ENCODE assay signal across 21 cellular contexts in the genomic region with DNA sequence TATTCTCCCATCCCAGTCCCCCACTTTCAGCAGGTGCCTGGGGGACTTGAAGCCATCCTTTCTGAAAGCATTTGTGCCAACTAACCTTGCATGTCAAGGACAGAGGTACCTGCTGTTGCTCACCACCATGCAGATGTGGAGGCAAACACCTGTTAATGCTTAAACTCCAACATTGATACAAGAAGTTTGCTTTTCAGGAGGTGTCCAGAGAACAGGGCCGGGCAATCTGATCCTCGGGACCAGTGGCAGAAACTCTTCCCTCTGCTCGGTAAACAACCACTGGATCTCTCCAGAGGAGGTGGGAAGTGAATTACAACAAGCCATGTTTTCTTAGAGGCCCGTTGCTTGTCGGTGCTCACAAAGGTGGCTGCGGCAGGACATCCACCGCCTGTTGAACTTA. TPM values are rescaled to one million over a fixed set of nuclear protein-coding genes. Genes with fewer than 3 reads are reported as not detected.
"Had no signal": no experiment of that assay in that cellular context is flagged by ENCODE, and none has a peak within 500 bp of the region (broad histone marks: within the 10 kb centered on the region; RNA-seq: fewer than 3 reads in every experiment).

No MANE protein-coding gene starts in this region.

- H3K4me1 Mint-ChIP-seq: activated CD4-positive, alpha-beta T cell treated with anti-CD3 and anti-CD28 coated beads, Interleukin-2, amount 10 ng/mL, durations not matched to agents 7 days and 5 days; activated naive CD8-positive, alpha-beta T cell treated with anti-CD3 and anti-CD28 coated beads, Interleukin-2, amount 50 U/mL, for 24 hours; stimulated activated naive B cell treated with anti-CD40 and anti-IgM and Interleukin-4, amounts not matched to agents 10 μg/mL and 1 μg/mL and 100 μg/mL, for 72 hours had no signal

- H3K36me3 Mint-ChIP-seq: stimulated activated naive B cell treated with anti-CD40 and anti-IgM and Interleukin-4, amounts not matched to agents 10 μg/mL and 1 μg/mL and 100 μg/mL, for 72 hours had no signal

- H3K9me3 Mint-ChIP-seq: activated CD4-positive, alpha-beta T cell treated with anti-CD3 and anti-CD28 coated beads, Interleukin-2, amount 10 ng/mL, durations not matched to agents 7 days and 5 days; activated T-helper 1 cell treated with anti-CD3 and anti-CD28 coated beads, Interleukin-12 subunit alpha, Interleukin-12 subunit beta, Interleukin-2, Interleukin-4 antibody, amounts not matched to agents 30 ng/mL and 10 ng/mL and 1 ng/mL, durations not matched to agents 14 hours and 24 hours and 36 hours had no signal

- DNase-seq: activated CD4-positive, alpha-beta T cell treated with anti-CD3 and anti-CD28 coated beads, Interleukin-2, amount 10 ng/mL, durations not matched to agents 7 days and 5 days; activated CD4-positive, CD25-positive, alpha-beta regulatory T cell treated with anti-CD3 and anti-CD28 coated beads, Interleukin-2, amount 50 U/mL, for 72 hours; activated CD8-positive, alpha-beta T cell treated with anti-CD3 and anti-CD28 coated beads, Interleukin-2, amount 10 ng/mL, durations not matched to agents 7 days and 5 days; activated gamma-delta T cell; activated naive CD4-positive, alpha-beta T cell treated with anti-CD3 and anti-CD28 coated beads, Interleukin-2, amount 50 U/mL, for 16 hours; activated naive CD8-positive, alpha-beta T cell treated with anti-CD3 and anti-CD28 coated beads, Interleukin-2, amount 50 U/mL, for 24 hours; cortex of kidney; effector CD4-positive, alpha-beta T cell; erythroblast; foreskin fibroblast; heart right ventricle; kidney; left ventricle myocardium superior; mammary epithelial cell; nucleus accumbens; stimulated activated CD4-positive, alpha-beta T cell treated with anti-CD3 and anti-CD28 coated beads, Interleukin-2, amount 100 ng/mL, for 48 hours; stimulated activated CD8-positive, alpha-beta memory T cell treated with anti-CD3 and anti-CD28 coated beads, Interleukin-4, amount 100 ng/mL, for 48 hours; stimulated activated naive B cell treated with anti-CD40 and anti-IgM and Interleukin-4, amounts not matched to agents 10 μg/mL and 1 μg/mL and 100 μg/mL, for 72 hours; upper lobe of left lung had no signal

- H3K4me3 Mint-ChIP-seq: activated CD4-positive, alpha-beta T cell treated with anti-CD3 and anti-CD28 coated beads, Interleukin-2, amount 10 ng/mL, durations not matched to agents 7 days and 5 days; activated CD8-positive, alpha-beta T cell treated with anti-CD3 and anti-CD28 coated beads, Interleukin-2, amount 10 ng/mL, durations not matched to agents 7 days and 5 days; activated naive CD8-positive, alpha-beta T cell treated with anti-CD3 and anti-CD28 coated beads, Interleukin-2, amount 50 U/mL, for 24 hours; activated T-helper 1 cell treated with anti-CD3 and anti-CD28 coated beads, Interleukin-12 subunit alpha, Interleukin-12 subunit beta, Interleukin-2, Interleukin-4 antibody, amounts not matched to agents 30 ng/mL and 10 ng/mL and 1 ng/mL, durations not matched to agents 14 hours and 24 hours and 36 hours; stimulated activated naive B cell treated with anti-CD40 and anti-IgM and Interleukin-4, amounts not matched to agents 10 μg/mL and 1 μg/mL and 100 μg/mL, for 72 hours had no signal

- H3K27me3 Mint-ChIP-seq: activated CD4-positive, alpha-beta T cell treated with anti-CD3 and anti-CD28 coated beads, Interleukin-2, amount 10 ng/mL, durations not matched to agents 7 days and 5 days; activated naive CD8-positive, alpha-beta T cell treated with anti-CD3 and anti-CD28 coated beads, Interleukin-2, amount 50 U/mL, for 24 hours; stimulated activated naive B cell treated with anti-CD40 and anti-IgM and Interleukin-4, amounts not matched to agents 10 μg/mL and 1 μg/mL and 100 μg/mL, for 72 hours had no signal

- ATAC-seq: activated CD8-positive, alpha-beta T cell treated with anti-CD3 and anti-CD28 coated beads, Interleukin-2, amount 10 ng/mL, durations not matched to agents 7 days and 5 days; activated naive CD8-positive, alpha-beta T cell treated with anti-CD3 and anti-CD28 coated beads, Interleukin-2, amount 50 U/mL, for 24 hours; heart right ventricle; left ventricle myocardium superior; sciatic nerve; stimulated activated naive B cell treated with anti-CD40 and anti-IgM and Interleukin-4, amounts not matched to agents 10 μg/mL and 1 μg/mL and 100 μg/mL, for 72 hours had no signal

- H3K27ac Mint-ChIP-seq: activated CD4-positive, alpha-beta T cell treated with anti-CD3 and anti-CD28 coated beads, Interleukin-2, amount 10 ng/mL, durations not matched to agents 7 days and 5 days; activated CD8-positive, alpha-beta T cell treated with anti-CD3 and anti-CD28 coated beads, Interleukin-2, amount 10 ng/mL, durations not matched to agents 7 days and 5 days; activated naive CD8-positive, alpha-beta T cell treated with anti-CD3 and anti-CD28 coated beads, Interleukin-2, amount 50 U/mL, for 24 hours; activated T-helper 1 cell treated with anti-CD3 and anti-CD28 coated beads, Interleukin-12 subunit alpha, Interleukin-12 subunit beta, Interleukin-2, Interleukin-4 antibody, amounts not matched to agents 30 ng/mL and 10 ng/mL and 1 ng/mL, durations not matched to agents 14 hours and 24 hours and 36 hours; stimulated activated naive B cell treated with anti-CD40 and anti-IgM and Interleukin-4, amounts not matched to agents 10 μg/mL and 1 μg/mL and 100 μg/mL, for 72 hours had no signal

RNA-seq across cellular contexts. Expression of gene FGFR2, which starts 54.7 kb away (rescaled TPM):
- total RNA-seq: activated CD4-positive, alpha-beta T cell treated with anti-CD3 and anti-CD28 coated beads, Interleukin-2, amount 10 ng/mL, durations not matched to agents 7 days and 5 days; activated CD8-positive, alpha-beta T cell treated with anti-CD3 and anti-CD28 coated beads, Interleukin-2, amount 10 ng/mL, durations not matched to agents 7 days and 5 days; activated T-helper 1 cell treated with anti-CD3 and anti-CD28 coated beads, Interleukin-12 subunit alpha, Interleukin-12 subunit beta, Interleukin-2, Interleukin-4 antibody, amounts not matched to agents 30 ng/mL and 10 ng/mL and 1 ng/mL, durations not matched to agents 14 hours and 24 hours and 36 hours had no signal
